ENCODE assay signal across 15 cellular contexts in the genomic region with DNA sequence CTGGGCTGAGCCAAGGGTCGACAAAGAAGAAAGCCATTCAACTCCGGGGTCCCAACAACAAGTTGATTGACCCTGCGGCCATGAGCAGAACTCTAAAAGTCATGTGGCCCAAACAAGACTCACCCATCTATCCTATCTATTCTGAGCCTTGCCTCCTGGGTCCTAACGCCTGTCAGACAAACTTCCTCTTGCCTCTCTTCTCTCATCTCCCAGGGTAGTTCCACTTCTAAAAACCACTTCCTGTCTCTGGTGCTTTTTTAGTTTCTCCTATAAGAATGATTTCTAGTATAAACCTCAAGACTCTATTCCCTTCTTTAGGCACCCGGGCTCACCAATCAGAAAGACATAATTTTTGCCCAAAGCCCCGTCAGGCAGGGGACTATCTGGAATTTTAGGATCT.
DNase-seq lines count a peak whose midpoint lies in the region; ATAC-seq, FAIRE-seq and TF ChIP-seq lines count a peak whose summit lies in the region.
"Had no signal": no experiment of that assay in that cellular context is flagged by ENCODE, and none has a peak within 500 bp of the region (broad histone marks: within the 10 kb centered on the region; RNA-seq: fewer than 3 reads in every experiment).

No MANE protein-coding gene starts in this region.

- no peak overlapping the region for H3K4me3 ChIP-seq in lower lobe of right lung
- H3K4me3 ChIP-seq: cardiac muscle cell, Peyer's patch had no signal

- TF ChIP-seq CTCF in activated B cell treated with CpG ODN at 0.5 μM for 24 hours (IDR thresholded peaks at IDR 0.05) (no peak), lower lobe of right lung (IDR thresholded peaks at IDR 0.05) (no peak), D721Med (IDR thresholded peaks at IDR 0.05; ENCODE audit: insufficient read depth, missing control alignments) (no peak)

- FAIRE-seq in D721Med (lab: Jason Lieb, UNC) = no peak

- POLR2A ChIA-PET in activated B cell treated with CpG ODN at 0.5 μM for 24 hours (lab: Charles Lee) = interaction anchor here (0.5 to 1.5 kb wide), 2 partner anchors 9 to 10 kb away, joined by 3 to 5 read pairs; no protein-coding TSS in a partner anchor

- peaks cover 22 to 34% (median 31%) of the 10 kb centered on the region in 3 donors for H3K4me1 Mint-ChIP-seq in IgD-negative memory B cell
- H3K4me1 Mint-ChIP-seq in activated B cell treated with CpG ODN at 0.5 μM for 24 hours = peaks cover 24% of the 10 kb centered on the region
- H3K4me1 Mint-ChIP-seq: activated naive CD4-positive, alpha-beta T cell treated with anti-CD3 and anti-CD28 coated beads, Interleukin-2, amount 10 ng/mL, durations not matched to agents 7 days and 5 days had no signal

- intact Hi-C loops in activated B cell treated with CpG ODN at 0.5 μM for 24 hours (cut with micrococcal nuclease) (no loop called here), lower lobe of right lung (cut with DNase I) (no loop called here)

- H3K4me3 Mint-ChIP-seq in IgD-negative memory B cell (peak overlapping the region in 3 of 4 donors; percentile 18 to 90 (median 78)), activated B cell treated with CpG ODN at 0.5 μM for 24 hours (peak overlapping the region; percentile 17)
- H3K4me3 Mint-ChIP-seq: activated naive CD4-positive, alpha-beta T cell treated with anti-CD3 and anti-CD28 coated beads, Interleukin-2, amount 10 ng/mL, durations not matched to agents 7 days and 5 days had no signal

- no peak overlapping the region for H3K27ac ChIP-seq in lower lobe of right lung
- H3K27ac ChIP-seq: cardiac muscle cell, neutrophil, Peyer's patch had no signal

- H3K9me3 Mint-ChIP-seq in IgD-negative memory B cell (peaks cover 1 to 10% (median 3%) of the 10 kb centered on the region in 3 donors), activated B cell treated with CpG ODN at 0.5 μM for 24 hours (peaks cover 8% of the 10 kb centered on the region)

- H3K36me3 Mint-ChIP-seq in IgD-negative memory B cell = no peaks in the 10 kb centered on the region
- no peaks in the 10 kb centered on the region for H3K36me3 Mint-ChIP-seq in activated B cell treated with CpG ODN at 0.5 μM for 24 hours (ENCODE audit: low read depth)
- H3K36me3 Mint-ChIP-seq: activated naive CD4-positive, alpha-beta T cell treated with anti-CD3 and anti-CD28 coated beads, Interleukin-2, amount 10 ng/mL, durations not matched to agents 7 days and 5 days had no signal

- DNase-seq in activated B cell treated with CpG ODN at 0.5 μM for 24 hours (no peak), AG08396 (ENCODE audit: low spot score) (no peak), lower lobe of right lung (no peak), D721Med (ENCODE audit: insufficient read length, low spot score) (no peak)
- no peak for DNase-seq in activated T-cell treated with anti-CD3 and anti-CD28 coated beads, Interleukin-2, amount 50 U/mL, for 48 hours
- DNase-seq: activated naive CD4-positive, alpha-beta T cell treated with anti-CD3 and anti-CD28 coated beads, Interleukin-2, amount 10 ng/mL, durations not matched to agents 7 days and 5 days; left ventricle myocardium superior; T-helper 9 cell had no signal

- H3K27me3 ChIP-seq in lower lobe of right lung (ENCODE audit: low read depth) = no peaks in the 10 kb centered on the region
- H3K27me3 ChIP-seq: cardiac muscle cell, neutrophil, Peyer's patch had no signal

- ATAC-seq in GM18870 (IDR thresholded peaks at IDR 0.05; ENCODE audit: unreplicated experiment) = peak; percentile 67
- peak; percentile 64 for ATAC-seq in GM21723 (IDR thresholded peaks at IDR 0.05; ENCODE audit: unreplicated experiment)
- ATAC-seq in activated B cell treated with CpG ODN at 0.5 μM for 24 hours (ENCODE audit: low read depth) = no peak
- no peak for ATAC-seq in lower lobe of right lung
- ATAC-seq: esophagus mucosa, left ventricle myocardium superior had no signal

- H3K27me3 Mint-ChIP-seq in IgD-negative memory B cell = no peaks in the 10 kb centered on the region
- no peaks in the 10 kb centered on the region for H3K27me3 Mint-ChIP-seq in activated B cell treated with CpG ODN at 0.5 μM for 24 hours
- H3K27me3 Mint-ChIP-seq: activated naive CD4-positive, alpha-beta T cell treated with anti-CD3 and anti-CD28 coated beads, Interleukin-2, amount 10 ng/mL, durations not matched to agents 7 days and 5 days had no signal

- no peaks in the 10 kb centered on the region for H3K9me3 ChIP-seq in lower lobe of right lung
- H3K9me3 ChIP-seq: neutrophil, Peyer's patch had no signal

- no peaks in the 10 kb centered on the region for H3K36me3 ChIP-seq in lower lobe of right lung
- H3K36me3 ChIP-seq: cardiac muscle cell, neutrophil, Peyer's patch had no signal

- CTCF ChIA-PET in activated B cell treated with CpG ODN at 0.5 μM for 24 hours (lab: Charles Lee) = no interaction called here

- H3K4me1 ChIP-seq in lower lobe of right lung = no peaks in the 10 kb centered on the region
- H3K4me1 ChIP-seq: Peyer's patch had no signal

- H3K27ac Mint-ChIP-seq in IgD-negative memory B cell (peak overlapping the region in 2 of 3 donors; percentile 65 to 83), activated B cell treated with CpG ODN at 0.5 μM for 24 hours (peak overlapping the region; percentile 53)
- H3K27ac Mint-ChIP-seq: activated naive CD4-positive, alpha-beta T cell treated with anti-CD3 and anti-CD28 coated beads, Interleukin-2, amount 10 ng/mL, durations not matched to agents 7 days and 5 days had no signal

Comparison
In these comparisons a context has a peak if more than half of its experiments do, and no peak if none do; other contexts are left out.
1. ATAC-seq: peak in GM18870 (single experiment) and GM21723 (single experiment); none in activated B cell treated with CpG ODN at 0.5 μM for 24 hours (single experiment) and lower lobe of right lung (0 of 2).